ENCODE assay signal across 9 cellular contexts in the genomic region with DNA sequence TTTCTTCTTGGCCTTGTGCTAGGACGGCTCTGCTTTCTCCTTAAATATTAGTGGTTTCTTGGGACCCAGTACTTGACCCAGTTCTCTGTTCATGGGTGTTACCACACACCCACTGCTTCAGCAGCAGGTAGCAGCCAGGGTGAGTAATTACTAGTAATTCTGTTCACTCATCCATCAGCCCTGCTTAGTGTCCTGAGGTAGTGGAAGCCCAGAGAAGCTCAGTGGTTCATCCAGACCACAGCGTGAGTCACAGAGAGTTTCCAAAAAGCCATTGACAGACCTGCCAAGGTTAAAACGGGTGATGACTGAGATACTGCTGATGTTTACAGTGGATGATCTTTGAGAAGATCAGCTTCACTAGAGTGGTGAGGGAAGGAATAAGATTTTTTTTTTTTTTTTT. TPM values are rescaled to one million over a fixed set of nuclear protein-coding genes. Genes with fewer than 3 reads are reported as not detected.
DNase-seq lines count a peak whose midpoint lies in the region; ATAC-seq, FAIRE-seq and TF ChIP-seq lines count a peak whose summit lies in the region.
"Had no signal": no experiment of that assay in that cellular context is flagged by ENCODE, and none has a peak within 500 bp of the region (broad histone marks: within the 10 kb centered on the region; RNA-seq: fewer than 3 reads in every experiment).

No MANE protein-coding gene starts in this region.

- no peaks in the 10 kb centered on the region for H3K27me3 Mint-ChIP-seq in astrocyte (ENCODE audit: low read depth, unreplicated experiment)

- peaks cover 14% of the 10 kb centered on the region for H3K36me3 Mint-ChIP-seq in astrocyte (ENCODE audit: low read depth, unreplicated experiment)

- H3K27ac ChIP-seq in astrocyte (ENCODE audit: low read depth, low read length) (no peak overlapping the region), left ventricle myocardium inferior (replicated peaks) (no peak overlapping the region), right cardiac atrium (ENCODE audit: low read length) (no peak overlapping the region), small intestine (ENCODE audit: low read depth in 1 of 2, low read length in 1 of 2) (no peak overlapping the region)
- H3K27ac ChIP-seq: parathyroid adenoma had no signal

- FAIRE-seq in astrocyte (lab: Jason Lieb, UNC), result no peak
- FAIRE-seq in small intestine (lab: Jason Lieb, UNC), result no peak

- H3K79me2 ChIP-seq in astrocyte (ENCODE audit: insufficient read depth, low read length), result no peaks in the 10 kb centered on the region
- H3K79me2 ChIP-seq: parathyroid adenoma had no signal

- no peak overlapping the region for H3K4me3 Mint-ChIP-seq in astrocyte (ENCODE audit: unreplicated experiment)

- no peak overlapping the region for H3K9ac ChIP-seq in astrocyte (ENCODE audit: low read length)
- H3K9ac ChIP-seq: parathyroid adenoma had no signal

- no peak overlapping the region for H3K27ac Mint-ChIP-seq in astrocyte (ENCODE audit: unreplicated experiment)

- TF ChIP-seq CTCF in astrocyte (IDR thresholded peaks at IDR 0.05; ENCODE audit: insufficient read depth, low read depth, low read length) (no peak), left ventricle myocardium inferior (IDR thresholded peaks at IDR 0.05; ENCODE audit: borderline replicate concordance) (no peak)

- in situ Hi-C loops in ACHN (cut with HindIII; ENCODE audit: low pct_ligation_motif_present, low pct_unique_long_range_greater_than_20kb, low sequenced_read_pairs), result no loop called here

- H3K4me3 ChIP-seq in astrocyte (ENCODE audit: insufficient read depth, low read depth, low read length), result no peak overlapping the region
- H3K4me3 ChIP-seq in left ventricle myocardium inferior, result no peak overlapping the region
- no peak overlapping the region for H3K4me3 ChIP-seq in right cardiac atrium (ENCODE audit: low read length)
- no peak overlapping the region for H3K4me3 ChIP-seq in small intestine (ENCODE audit: low read depth in 1 of 2, low read length in 2 of 2)

- H3K9me3 ChIP-seq in astrocyte (ENCODE audit: insufficient read depth, low read depth, low read length), result no peaks in the 10 kb centered on the region
- H3K9me3 ChIP-seq in left ventricle myocardium inferior (replicated peaks), result peaks cover 7% of the 10 kb centered on the region
- no peaks in the 10 kb centered on the region for H3K9me3 ChIP-seq in right cardiac atrium (ENCODE audit: control insufficient read depth, low read length)
- H3K9me3 ChIP-seq in small intestine (ENCODE audit: control insufficient read depth, low read depth), result no peaks in the 10 kb centered on the region

- ATAC-seq in GM21423 (IDR thresholded peaks at IDR 0.05; ENCODE audit: unreplicated experiment) (peak; percentile 88), right cardiac atrium (no peak)

- no peaks in the 10 kb centered on the region for H3K4me1 ChIP-seq in astrocyte (ENCODE audit: insufficient read depth, low read length)
- H3K4me1 ChIP-seq in left ventricle myocardium inferior, result no peaks in the 10 kb centered on the region
- H3K4me1 ChIP-seq in right cardiac atrium (ENCODE audit: control insufficient read depth, insufficient read depth, low read length), result no peaks in the 10 kb centered on the region
- no peaks in the 10 kb centered on the region for H3K4me1 ChIP-seq in small intestine (ENCODE audit: control insufficient read depth in 2 of 2, insufficient read depth in 1 of 2, low read depth in 1 of 2, low read length in 1 of 2)
- H3K4me1 ChIP-seq: parathyroid adenoma had no signal

- H3K9me3 Mint-ChIP-seq in astrocyte (ENCODE audit: unreplicated experiment), result no peaks in the 10 kb centered on the region

- no peak overlapping the region for H3K4me2 ChIP-seq in astrocyte (ENCODE audit: low read length)

- peak; percentile 81 for DNase-seq in ACHN
- peak; percentile 99 for DNase-seq in M059J (ENCODE audit: low read depth)
- DNase-seq in astrocyte (ENCODE audit: low read depth), result peak; percentile 92
- DNase-seq in stimulated activated CD8-positive, alpha-beta memory T cell treated with anti-CD3 and anti-CD28 coated beads, Interleukin-7, amount 100 ng/mL, for 4 hours (ENCODE audit: low read depth in 2 of 2), result peak; percentile 28 to 36
- DNase-seq in left ventricle myocardium inferior, result no peak
- no peak for DNase-seq in right cardiac atrium
- DNase-seq in small intestine, result no peak

- intact Hi-C loops in left ventricle myocardium inferior (cut with micrococcal nuclease), result loop anchor here (5.0 kb wide), 1 partner anchor 52 kb away; a partner anchor contains a TSS
- intact Hi-C loops in right cardiac atrium (cut with DNase I), result loop anchor here in 1 of 4 donors (10.0 kb wide), 1 partner anchor 50 kb away; a partner anchor contains a TSS

- peaks cover 5% of the 10 kb centered on the region for H3K36me3 ChIP-seq in astrocyte (ENCODE audit: insufficient read depth, low read length)
- H3K36me3 ChIP-seq in left ventricle myocardium inferior, result peaks cover 40% of the 10 kb centered on the region
- peaks cover 0 to 2% of the 10 kb centered on the region in 2 donors for H3K36me3 ChIP-seq in small intestine (ENCODE audit: control insufficient read depth in 2 of 2, insufficient read depth in 2 of 2, low read length in 2 of 2)

- WGBS in right cardiac atrium, result 96% methylated on average over 3 of the region's 3 CpGs
- 74 to 87% (median 79%) methylated on average over 3 of the region's 3 CpGs for WGBS in small intestine, 3 donors

- no peak overlapping the region for H2AFZ ChIP-seq in astrocyte (ENCODE audit: low read depth, low read length)
- H2AFZ ChIP-seq: parathyroid adenoma had no signal

- H4K20me1 ChIP-seq in astrocyte (ENCODE audit: insufficient read depth, low read length), result no peaks in the 10 kb centered on the region

- H3K27me3 ChIP-seq in astrocyte (ENCODE audit: insufficient read depth, low read length) (no peaks in the 10 kb centered on the region), left ventricle myocardium inferior (ENCODE audit: low read depth) (no peaks in the 10 kb centered on the region), right cardiac atrium (ENCODE audit: control insufficient read depth, insufficient read depth) (no peaks in the 10 kb centered on the region), small intestine (ENCODE audit: control insufficient read depth in 2 of 2, insufficient read depth in 2 of 2, low read length in 2 of 2) (no peaks in the 10 kb centered on the region)

- H3K4me1 Mint-ChIP-seq in astrocyte (ENCODE audit: low read depth, unreplicated experiment), result peaks cover 6% of the 10 kb centered on the region

RNA-seq across cellular contexts. Expression of a gene that starts 51.7 kb away (rescaled TPM):
- 14.3 and 23.6 TPM in 2 replicates for total RNA-seq in M059J (2014; rRNA removed; shearing (Covaris generic))
- total RNA-seq in astrocyte, result 11.8 and 12.2 TPM in 2 replicates
- total RNA-seq in left ventricle myocardium inferior, result 32.9 TPM
- 10 to 100 TPM; 27.4 to 31.0 (median 28.3) TPM for total RNA-seq in right cardiac atrium
- 13.0 TPM for polyA plus RNA-seq in right cardiac atrium
- polyA plus RNA-seq in small intestine, result 10 to 100 TPM; 11.1 to 14.3 (median 14.1) TPM

Comparison
In these comparisons a context has a peak if more than half of its experiments do, and no peak if none do; other contexts are left out.
1. DNase-seq: peak in ACHN (single experiment), M059J (single experiment), astrocyte (single experiment) and stimulated activated CD8-positive, alpha-beta memory T cell treated with anti-CD3 and anti-CD28 coated beads, Interleukin-7, amount 100 ng/mL, for 4 hours (2 of 2); none in left ventricle myocardium inferior (single experiment), right cardiac atrium (0 of 3) and small intestine (single experiment).